ENCODE assay signal across 21 cellular contexts in genomic region chr1:163583782-163584181, GRCh38.
"Had no signal": no experiment of that assay in that cellular context is flagged by ENCODE, and none has a peak within 500 bp of the region (broad histone marks: within the 10 kb centered on the region; RNA-seq: fewer than 3 reads in every experiment).

No MANE protein-coding gene starts in this region.

- DNase-seq: activated CD4-positive, alpha-beta T cell treated with anti-CD3 and anti-CD28 coated beads for 4 hours; activated CD4-positive, alpha-beta T cell treated with anti-CD3 and anti-CD28 coated beads, Interleukin-2, amount 50 U/mL, for 4 hours; activated CD4-positive, CD25-positive, alpha-beta regulatory T cell; activated naive CD4-positive, alpha-beta T cell; activated T-cell treated with anti-CD3 and anti-CD28 coated beads for 4 hours; activated T-cell treated with anti-CD3 and anti-CD28 coated beads, Interleukin-2, amount 50 U/mL, for 72 hours; central memory CD4-positive, alpha-beta T cell; heart left ventricle; left ventricle myocardium inferior; naive thymus-derived CD4-positive, alpha-beta T cell; nucleus accumbens; pancreas; right lobe of liver; stimulated activated CD4-positive, alpha-beta T cell treated with anti-CD3 and anti-CD28 coated beads, Interleukin-12 subunit alpha, Interleukin-12 subunit beta, amount 100 ng/mL, for 4 hours; stimulated activated CD4-positive, alpha-beta T cell treated with anti-CD3 and anti-CD28 coated beads, Interleukin-4, amount 100 ng/mL, for 1 hour; stimulated activated naive CD8-positive, alpha-beta T cell treated with anti-CD3 and anti-CD28 coated beads, Interleukin-15, Interleukin-2, amounts not matched to agents 100 U/mL and 50 U/mL, for 24 hours; T-helper 1 cell; upper lobe of left lung had no signal

- H3K27ac ChIP-seq: breast epithelium, heart left ventricle, left ventricle myocardium inferior, pancreas, right lobe of liver, upper lobe of left lung, vagina had no signal

- H3K9me3 ChIP-seq: breast epithelium, heart left ventricle, left ventricle myocardium inferior, pancreas, right lobe of liver, upper lobe of left lung, vagina had no signal

- H3K4me1 ChIP-seq: breast epithelium, left ventricle myocardium inferior, upper lobe of left lung, vagina had no signal

- ATAC-seq: activated naive CD4-positive, alpha-beta T cell treated with anti-CD3 and anti-CD28 coated beads, Interleukin-2, amount 50 U/mL, for 72 hours; activated T-cell treated with anti-CD3 and anti-CD28 coated beads, Interleukin-2, amount 50 U/mL, for 72 hours; naive thymus-derived CD4-positive, alpha-beta T cell; pancreas; right lobe of liver; stimulated activated naive CD8-positive, alpha-beta T cell treated with anti-CD3 and anti-CD28 coated beads, Interleukin-15, Interleukin-2, amounts not matched to agents 100 U/mL and 50 U/mL, for 24 hours had no signal

- H3K36me3 ChIP-seq: breast epithelium, heart left ventricle, left ventricle myocardium inferior, pancreas, right lobe of liver, upper lobe of left lung, vagina had no signal

- H3K4me3 ChIP-seq: breast epithelium, heart left ventricle, left ventricle myocardium inferior, pancreas, right lobe of liver, upper lobe of left lung, vagina had no signal

- H3K27me3 ChIP-seq: breast epithelium, heart left ventricle, pancreas, right lobe of liver, upper lobe of left lung, vagina had no signal
